ENCODE assay signal across 8 cellular contexts in the genomic region with DNA sequence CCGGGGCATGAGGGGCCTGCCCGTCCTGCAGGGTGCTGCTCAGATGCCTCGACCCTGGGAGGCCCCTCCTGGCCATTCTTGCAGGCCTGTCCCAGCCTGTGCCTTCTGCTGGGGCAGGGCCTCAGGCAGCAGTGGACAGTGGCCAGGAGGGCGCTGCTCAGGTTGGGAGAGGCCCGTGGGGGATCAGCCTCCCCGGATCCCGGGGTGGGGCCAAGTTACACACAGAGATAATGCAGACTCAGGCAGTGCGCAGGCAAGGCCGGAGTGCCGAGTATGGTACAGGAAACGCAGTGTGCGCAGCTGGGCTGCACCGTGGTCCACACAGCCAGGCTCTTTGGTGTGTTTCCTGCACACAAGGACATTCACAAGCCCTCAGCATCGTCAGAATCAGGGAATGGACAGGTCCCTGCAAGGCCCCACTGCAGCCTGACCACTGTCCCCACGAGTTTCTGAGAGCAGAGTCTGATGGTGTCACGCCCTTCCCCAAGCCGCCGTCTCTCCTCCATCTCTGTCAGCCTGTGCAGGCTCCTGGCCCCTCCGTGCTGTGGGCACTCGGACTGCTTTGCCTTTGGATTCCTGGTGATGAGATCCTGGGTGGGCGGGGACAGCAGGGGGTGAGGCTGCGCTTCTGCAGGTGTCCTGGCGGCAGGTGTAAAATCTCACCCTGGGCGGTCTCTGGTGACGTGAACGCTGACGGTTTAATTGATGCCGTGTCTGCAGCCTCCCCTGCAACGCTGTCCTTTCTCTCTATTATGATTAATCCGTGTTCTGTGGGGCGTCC.
DNase-seq lines count a peak whose midpoint lies in the region; ATAC-seq, FAIRE-seq and TF ChIP-seq lines count a peak whose summit lies in the region.
"Not testable (repeated sequence)": the region's sequence is repeated elsewhere in the genome, so short reads cannot be mapped to it uniquely, and the experiment has no call there.

No MANE protein-coding gene starts in this region.

- in situ Hi-C loops in K562 (cut with MboI), result not testable (repeated sequence)

- WGBS in K562 (ENCODE audit: insufficient coverage, low coverage, missing lambda C conversion rate), result 7% methylated on average over 11 of the region's 31 CpGs
- WGBS in right cardiac atrium, result 78% methylated on average over 28 of the region's 31 CpGs
- 48 to 83% (median 78%) methylated on average over 9 to 29 of the region's 31 CpGs for WGBS in spleen, 5 donors

- H3K9me1 ChIP-seq in K562 (ENCODE audit: control insufficient read depth, insufficient read depth, low read length), result not testable (repeated sequence)

- not testable (repeated sequence) for FAIRE-seq in K562 (lab: Jason Lieb, UNC)

- TF ChIP-seq RAD21 in K562 (CRISPR knock-in tag; conservative IDR thresholded peaks at IDR 0.05 in 1 of 2, IDR thresholded peaks at IDR 0.05 in 1 of 2), result not testable (repeated sequence)

- not testable (repeated sequence) for H3K27ac ChIP-seq in K562 (ENCODE audit: extremely low read depth, low read depth, low read length); right cardiac atrium (ENCODE audit: low read length)
- H3K27ac ChIP-seq in spleen (peak overlapping the region in 4 of 8 donors; percentile 42 to 79 (median 62)), vagina (peak overlapping the region; percentile 90)

- H3K27me3 ChIP-seq in K562 (ENCODE audit: control insufficient read depth in 2 of 2, insufficient read depth in 2 of 2, low read length in 2 of 2), result peaks cover 2 to 17% of the 10 kb centered on the region in 2 experiments; a peak in 2 of 5 replicates
- not testable (repeated sequence) for H3K27me3 ChIP-seq in right cardiac atrium (ENCODE audit: control insufficient read depth, insufficient read depth); spleen (replicated peaks in 1 of 7); vagina

- peak; percentile 74 for ATAC-seq in K562
- peak in 1 of 2 donors; percentile 23 for ATAC-seq in right cardiac atrium

- not testable (repeated sequence) for H3K36me3 ChIP-seq in K562 (ENCODE audit: control insufficient read depth, insufficient read depth, low read length); vagina
- peaks cover 0 to 11% (median 0%) of the 10 kb centered on the region in 6 donors for H3K36me3 ChIP-seq in spleen

- TF ChIP-seq POLR2A in K562 (conservative IDR thresholded peaks at IDR 0.05); spleen (IDR thresholded peaks at IDR 0.05); vagina (IDR thresholded peaks at IDR 0.05): not testable (repeated sequence)

- POLR2A ChIA-PET in K562 (lab: Yijun Ruan, JAX), result not testable (repeated sequence)

- intact Hi-C loops in K562 (cut with micrococcal nuclease); right cardiac atrium (cut with DNase I); spleen (cut with DNase I; ENCODE audit: low total_unique reads); vagina (cut with DNase I): not testable (repeated sequence)

- TF ChIP-seq CTCF in K562 (IDR thresholded peaks at IDR 0.05 in 2 of 3, conservative IDR thresholded peaks at IDR 0.05 in 1 of 3; ENCODE audit: insufficient read depth in 2 of 3, low read depth in 1 of 3, low read length in 3 of 3); spleen (IDR thresholded peaks at IDR 0.05 in 8 of 11, conservative IDR thresholded peaks at IDR 0.05 in 3 of 11); vagina (IDR thresholded peaks at IDR 0.05): not testable (repeated sequence)

- CTCF ChIA-PET in K562 (lab: Yijun Ruan, JAX; ENCODE audit: low intra/inter-chr PET ratio), result not testable (repeated sequence)

- not testable (repeated sequence) for H3K9ac ChIP-seq in K562 (ENCODE audit: insufficient read depth in 1 of 2, low read depth in 2 of 2, low read length in 2 of 2)

- H3K79me2 ChIP-seq in K562 (ENCODE audit: control insufficient read depth, insufficient read depth, low read length), result not testable (repeated sequence)

- H3K9me3 ChIP-seq in K562 (replicated peaks; ENCODE audit: control insufficient read depth, insufficient read depth, low read depth, low read length); right cardiac atrium (ENCODE audit: control insufficient read depth, low read length); spleen; vagina: not testable (repeated sequence)

- not testable (repeated sequence) for H3K4me2 ChIP-seq in K562 (ENCODE audit: insufficient read depth, low read length)

- not testable (repeated sequence) for BruUV-seq in K562 (replicated peaks; lab: Mats Ljungman, UMichigan)

- not testable (repeated sequence) for H3K4me3 ChIP-seq in K562; right cardiac atrium (ENCODE audit: low read length); spleen; vagina

- DNase-seq in COLO668 (lab: John Stamatoyannopoulos, UW; ENCODE audit: unreplicated experiment) (peak; percentile 61), NCI-H146 (lab: John Stamatoyannopoulos, UW) (peak; percentile 67), NCI-H526 (lab: John Stamatoyannopoulos, UW) (peak; percentile 13 to 74), K562 (ENCODE audit: extremely low read depth in 1 of 4, low spot score in 3 of 4) (peak in 1 of 4 experiments; percentile 17), right cardiac atrium (peak; percentile 33 to 73 (median 59)), mesenteric fat pad (ENCODE audit: low spot score) (peak; percentile 81), spleen (peak; percentile 75)
- DNase-seq in vagina (ENCODE audit: extremely low spot score in 2 of 2), result not testable (repeated sequence)

- H2AFZ ChIP-seq in K562 (ENCODE audit: low read depth, low read length), result not testable (repeated sequence)

- not testable (repeated sequence) for TF ChIP-seq EP300 in K562 (IDR thresholded peaks at IDR 0.05; ENCODE audit: low read length)

- H3K4me1 ChIP-seq in K562 (replicated peaks in 1 of 2; ENCODE audit: control insufficient read depth in 2 of 2, insufficient read depth in 2 of 2, low read length in 2 of 2), result peaks cover 0 to 22% of the 10 kb centered on the region in 2 experiments; a peak in 2 of 5 replicates
- not testable (repeated sequence) for H3K4me1 ChIP-seq in right cardiac atrium (ENCODE audit: control insufficient read depth, insufficient read depth, low read length)
- peaks cover 0 to 36% (median 13%) of the 10 kb centered on the region in 6 donors for H3K4me1 ChIP-seq in spleen
- peaks cover 40% of the 10 kb centered on the region for H3K4me1 ChIP-seq in vagina

- not testable (repeated sequence) for H4K20me1 ChIP-seq in K562 (replicated peaks; ENCODE audit: control insufficient read depth, insufficient read depth, low read length)

TF ChIP-seq in K562, 482 proteins besides CTCF, POLR2A, EP300 and RAD21:
- TF ChIP-seq HNRNPLL (IDR thresholded peaks at IDR 0.05; ENCODE audit: low read depth, low read length, poor library complexity, severe bottlenecking) (peak; percentile 43), NRF1 (conservative IDR thresholded peaks at IDR 0.05 in 1 of 2, IDR thresholded peaks at IDR 0.05 in 1 of 2) (peak; percentile 63 to 69), ZBTB17 (CRISPR knock-in tag; IDR thresholded peaks at IDR 0.05) (0 out of 2 replicates have a peak, but pooled peaks have one; percentile 28)
